In the genomic region with DNA sequence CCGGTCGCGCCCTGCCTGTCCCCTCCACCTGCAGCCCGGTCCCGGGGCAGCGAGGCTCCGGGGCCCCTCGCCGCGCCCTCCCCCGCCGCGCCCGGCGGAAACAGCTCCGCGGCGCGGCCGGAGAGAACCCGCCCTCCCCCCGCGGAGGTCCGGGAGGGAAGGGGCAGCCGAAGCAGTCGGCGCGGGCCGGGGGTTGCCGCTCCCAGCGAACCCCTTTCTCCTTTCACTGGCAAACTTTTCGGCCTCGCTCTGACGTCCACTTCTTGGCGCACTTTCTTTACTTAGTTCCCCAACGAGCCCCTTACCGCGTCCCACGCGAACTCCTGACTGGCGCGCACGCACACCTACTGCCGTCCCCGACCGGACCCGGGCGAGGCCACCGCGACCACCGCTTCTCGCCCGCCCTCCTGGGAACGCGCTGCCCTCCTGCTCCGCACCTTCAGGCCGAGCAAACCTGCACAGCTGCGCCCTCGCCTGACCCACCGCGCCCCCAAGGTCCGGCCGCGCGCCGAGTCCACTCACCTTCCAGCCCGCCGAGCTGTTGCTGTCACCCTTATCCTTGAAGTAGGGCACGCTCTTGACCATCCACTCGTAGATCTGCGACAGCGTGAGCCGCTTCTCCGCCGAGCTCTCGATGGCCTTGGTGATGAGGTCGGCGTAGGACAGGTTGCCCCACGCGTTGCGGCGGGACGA, we compare ENCODE assay signal across 8 cellular contexts. TPM values are rescaled to one million over a fixed set of nuclear protein-coding genes. Genes with fewer than 3 reads are reported as not detected.
A peak's percentile ranks its signal among the peaks of the same experiment; 100 is the strongest.
DNase-seq lines count a peak whose midpoint lies in the region; ATAC-seq and TF ChIP-seq lines count a peak whose summit lies in the region.

No MANE protein-coding gene starts in this region.

- TF ChIP-seq POLR2A in Peyer's patch (IDR thresholded peaks at IDR 0.05) = no peak

- no peak overlapping the region for H3K27ac ChIP-seq in DND-41 (ENCODE audit: low read length)
- peak overlapping the region; percentile 97 to 100 (median 99) for H3K27ac ChIP-seq in Peyer's patch
- H3K27ac ChIP-seq in adipose tissue (ENCODE audit: low read depth, low read length) = peak overlapping the region; percentile 93
- peak overlapping the region; percentile 95 for H3K27ac ChIP-seq in hepatocyte

- H3K36me3 ChIP-seq in DND-41 (ENCODE audit: insufficient read depth, low read length) (no peaks in the 10 kb centered on the region), H7 (replicated peaks; ENCODE audit: control insufficient read depth, insufficient read depth, low read length) (no peaks in the 10 kb centered on the region), Peyer's patch (no peaks in the 10 kb centered on the region), hepatocyte (replicated peaks; ENCODE audit: insufficient read depth, low read depth) (no peaks in the 10 kb centered on the region)

- no peak for ATAC-seq in DND-41 (ENCODE audit: insufficient read depth, low read depth)

- H2AFZ ChIP-seq in DND-41 (ENCODE audit: low read depth, low read length) (no peak overlapping the region), hepatocyte (peak overlapping the region; percentile 34)

- H3K27me3 ChIP-seq in DND-41 (ENCODE audit: insufficient read depth, low read length, poor library complexity) (peaks cover 9% of the 10 kb centered on the region), H7 (ENCODE audit: control insufficient read depth, insufficient read depth, low read length) (no peaks in the 10 kb centered on the region), Peyer's patch (no peaks in the 10 kb centered on the region), hepatocyte (no peaks in the 10 kb centered on the region)

- peak overlapping the region in 1 of 2 experiments; percentile 43; a peak in 2 of 4 replicates for H3K4me3 ChIP-seq in DND-41 (ENCODE audit: low read depth in 1 of 2, low read length in 2 of 2)
- peak overlapping the region; percentile 96 for H3K4me3 ChIP-seq in H7 (ENCODE audit: insufficient read depth, low read depth, low read length)
- H3K4me3 ChIP-seq in Peyer's patch = peak overlapping the region; percentile 81 to 98 (median 96)
- peak overlapping the region; percentile 93 for H3K4me3 ChIP-seq in hepatocyte
- peak overlapping the region; percentile 83 for H3K4me3 ChIP-seq in retinal pigment epithelial cell (ENCODE audit: low read length)

- H4K20me1 ChIP-seq in DND-41 (ENCODE audit: insufficient read depth, low read length) (no peaks in the 10 kb centered on the region), hepatocyte (ENCODE audit: insufficient read depth, poor library complexity, severe bottlenecking) (peaks cover 17% of the 10 kb centered on the region)

- H3K4me2 ChIP-seq in DND-41 (ENCODE audit: insufficient read depth, low read length) = peak overlapping the region; percentile 57
- peak overlapping the region; percentile 92 for H3K4me2 ChIP-seq in hepatocyte

- no peak for DNase-seq in DND-41
- DNase-seq in H7 = peak; percentile 83
- peak; percentile 40 to 72 (median 69) for DNase-seq in Peyer's patch
- peak; percentile 57 for DNase-seq in hepatocyte (ENCODE audit: low spot score)
- DNase-seq in retinal pigment epithelial cell (ENCODE audit: low read depth) = no peak
- no peak for DNase-seq in NCI-H345 (lab: John Stamatoyannopoulos, UW)
- DNase-seq in globus pallidus (ENCODE audit: low spot score) = no peak

- no peak overlapping the region for H3K9ac ChIP-seq in DND-41 (ENCODE audit: low read depth, low read length)

- WGBS in adipose tissue, 3 donors = 0 to 1% (median 0%) methylated on average over 63 to 83 of the region's 83 CpGs
- 2% methylated on average over 61 of the region's 83 CpGs for WGBS in hepatocyte (ENCODE audit: low lambda C conversion rate, missing lambda C conversion rate)

- H3K9me3 ChIP-seq in DND-41 (ENCODE audit: insufficient read depth, low read length, severe bottlenecking) (no peaks in the 10 kb centered on the region), Peyer's patch (no peaks in the 10 kb centered on the region), hepatocyte (ENCODE audit: low read depth) (no peaks in the 10 kb centered on the region)

- TF ChIP-seq CTCF in DND-41 (IDR thresholded peaks at IDR 0.05; ENCODE audit: borderline replicate concordance, extremely low read depth, low read length, poor library complexity, severe bottlenecking) = no peak
- no peak for TF ChIP-seq CTCF in Peyer's patch (IDR thresholded peaks at IDR 0.05)
- TF ChIP-seq CTCF in hepatocyte (IDR thresholded peaks at IDR 0.05; ENCODE audit: poor library complexity) = no peak
- peak; percentile 12 for TF ChIP-seq CTCF in retinal pigment epithelial cell (conservative IDR thresholded peaks at IDR 0.05; ENCODE audit: low read depth, low read length)

- 0 out of 2 replicates have a peak, but pooled peaks cover 3% of the 10 kb centered on the region for H3K79me2 ChIP-seq in DND-41 (ENCODE audit: insufficient read depth, low read length)
- peaks cover 44% of the 10 kb centered on the region for H3K79me2 ChIP-seq in hepatocyte

- no peaks in the 10 kb centered on the region for H3K9me2 ChIP-seq in hepatocyte (replicated peaks; ENCODE audit: insufficient read depth)

- H3K4me1 ChIP-seq in DND-41 (ENCODE audit: insufficient read depth, low read length) = peaks cover 21% of the 10 kb centered on the region
- H3K4me1 ChIP-seq in Peyer's patch = peaks cover 0 to 20% (median 8%) of the 10 kb centered on the region in 4 donors
- H3K4me1 ChIP-seq in hepatocyte (ENCODE audit: insufficient read depth) = no peaks in the 10 kb centered on the region

RNA-seq across cellular contexts. Expression of a gene that starts 1.2 kb away (rescaled TPM):
- 24.3 and 34.0 TPM in 2 replicates for total RNA-seq in H7 (2014; rRNA removed; shearing (Covaris generic))
- total RNA-seq in Peyer's patch = 10 to 100 TPM; 22.2 to 32.2 (median 26.8) TPM
- polyA plus RNA-seq in adipose tissue = 10 to 100 TPM; 10.3 to 33.0 (median 18.0) TPM
- total RNA-seq in hepatocyte = 26.5 and 30.3 TPM in 2 replicates
- polyA plus RNA-seq in hepatocyte = 35.2 and 48.3 TPM in 2 replicates

Comparison
In these comparisons a context has a peak if more than half of its experiments do, and no peak if none do; other contexts are left out.
1. DNase-seq: peak in H7 (single experiment), Peyer's patch (3 of 3) and hepatocyte (single experiment); none in DND-41 (single experiment), retinal pigment epithelial cell (single experiment), NCI-H345 (single experiment) and globus pallidus (single experiment).